Comparison of ENCODE assay signal across 19 cellular contexts in the genomic region with DNA sequence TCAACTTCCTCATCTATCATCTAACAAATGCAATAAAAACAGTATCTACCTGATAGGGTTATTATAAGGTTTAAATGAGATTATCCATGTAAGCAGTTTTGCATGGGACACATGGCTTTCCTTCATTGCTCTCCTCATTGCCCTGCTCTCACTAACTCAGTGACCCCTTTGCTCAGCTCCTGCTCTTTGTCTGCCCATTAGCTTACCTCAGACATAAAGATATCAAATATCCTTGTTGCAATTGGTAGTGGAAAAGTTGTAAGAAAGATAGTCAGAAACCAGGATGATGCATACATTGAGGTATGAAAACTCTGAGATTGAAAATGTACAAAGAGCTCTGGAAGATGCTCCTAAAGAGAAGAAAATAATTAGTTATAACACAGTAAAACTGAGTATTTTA.
DNase-seq lines count a peak whose midpoint lies in the region; ATAC-seq and TF ChIP-seq lines count a peak whose summit lies in the region.
"Had no signal": no experiment of that assay in that cellular context is flagged by ENCODE, and none has a peak within 500 bp of the region (broad histone marks: within the 10 kb centered on the region; RNA-seq: fewer than 3 reads in every experiment).

No MANE protein-coding gene starts in this region.

- H3K36me3 Mint-ChIP-seq in nephron progenitor cell (ENCODE audit: low read depth), result peaks cover 19% of the 10 kb centered on the region
- no peaks in the 10 kb centered on the region for H3K36me3 Mint-ChIP-seq in activated CD4-positive, alpha-beta memory T cell treated with anti-CD3 and anti-CD28 coated beads for 36 hours

- H3K4me3 Mint-ChIP-seq in nephron progenitor cell, result no peak overlapping the region
- no peak overlapping the region for H3K4me3 Mint-ChIP-seq in activated CD4-positive, alpha-beta memory T cell treated with anti-CD3 and anti-CD28 coated beads for 36 hours
- H3K4me3 Mint-ChIP-seq: CD4-positive, alpha-beta T cell; GM23338; IgD-negative memory B cell had no signal

- peak; percentile 34 for DNase-seq in SK-N-DZ (ENCODE audit: low spot score)
- DNase-seq in choroid plexus epithelial cell (ENCODE audit: low read depth), result peak; percentile 49
- DNase-seq in nephron progenitor cell, result no peak
- no peak for DNase-seq in NCI-H2171 (lab: John Stamatoyannopoulos, UW)
- DNase-seq in activated CD4-positive, alpha-beta memory T cell treated with anti-CD3 and anti-CD28 coated beads for 36 hours, result no peak
- no peak for DNase-seq in HEK293T (ENCODE audit: extremely low spot score)
- DNase-seq: AML-193; Caco-2; CD4-positive, alpha-beta T cell; DMS79; GDM1; HCEC 1CT had no signal

- POLR2A ChIA-PET in HEK293 (lab: Yijun Ruan, JAX) (interaction anchor here (0.6 kb wide), 1 partner anchor 88 kb away, joined by 3 read pairs; no protein-coding TSS in a partner anchor), HEK293T (lab: Yijun Ruan, JAX) (no interaction called here)
- POLR2A ChIA-PET in activated CD4-positive, alpha-beta memory T cell treated with anti-CD3 and anti-CD28 coated beads for 36 hours (lab: Charles Lee), result no interaction called here

- intact Hi-C loops in activated CD4-positive, alpha-beta memory T cell treated with anti-CD3 and anti-CD28 coated beads for 36 hours (cut with micrococcal nuclease), result no loop called here

- H3K36me3 ChIP-seq in HEK293 (ENCODE audit: control insufficient read depth in 2 of 2, insufficient read depth in 1 of 2, low read length in 2 of 2), result peaks cover 7 to 38% of the 10 kb centered on the region in 2 experiments; a peak in 2 of 3 replicates

- H3K4me1 Mint-ChIP-seq in nephron progenitor cell, result peaks cover 6% of the 10 kb centered on the region
- peaks cover 8% of the 10 kb centered on the region for H3K4me1 Mint-ChIP-seq in activated CD4-positive, alpha-beta memory T cell treated with anti-CD3 and anti-CD28 coated beads for 36 hours (ENCODE audit: low read depth)
- H3K4me1 Mint-ChIP-seq: GM23338 had no signal

- CTCF ChIA-PET in HEK293 (lab: Yijun Ruan, JAX) (no interaction called here), HEK293T (lab: Yijun Ruan, JAX) (no interaction called here)
- CTCF ChIA-PET in activated CD4-positive, alpha-beta memory T cell treated with anti-CD3 and anti-CD28 coated beads for 36 hours (lab: Charles Lee), result no interaction called here

- H3K27ac ChIP-seq in HEK293 (ENCODE audit: extremely low read depth, low read depth, low read length), result no peak overlapping the region
- H3K27ac ChIP-seq: 22Rv1, A549, C4-2B had no signal

- no peak for ATAC-seq in HG02973 (IDR thresholded peaks at IDR 0.05; ENCODE audit: unreplicated experiment)
- ATAC-seq: A549, GM23338 had no signal

- H3K27me3 Mint-ChIP-seq in nephron progenitor cell (ENCODE audit: low read depth, poor library complexity), result no peaks in the 10 kb centered on the region
- no peaks in the 10 kb centered on the region for H3K27me3 Mint-ChIP-seq in activated CD4-positive, alpha-beta memory T cell treated with anti-CD3 and anti-CD28 coated beads for 36 hours
- H3K27me3 Mint-ChIP-seq: CD4-positive, alpha-beta T cell; IgD-negative memory B cell had no signal

- no peaks in the 10 kb centered on the region for H3K4me1 ChIP-seq in HEK293 (ENCODE audit: control insufficient read depth, insufficient read depth, low read length)
- H3K4me1 ChIP-seq: A549 had no signal

- no peaks in the 10 kb centered on the region for H3K9me3 ChIP-seq in HEK293 (ENCODE audit: control insufficient read depth, insufficient read depth, low read depth, low read length)
- H3K9me3 ChIP-seq: A549, Caco-2 had no signal

- H3K4me3 ChIP-seq in HEK293 (ENCODE audit: low read depth, low read length) (no peak overlapping the region), choroid plexus epithelial cell (ENCODE audit: low read depth, low read length) (no peak overlapping the region)
- H3K4me3 ChIP-seq: A549, GM23338 had no signal

- TF ChIP-seq CTCF in HEK293 (tag by site-specific recombination; IDR thresholded peaks at IDR 0.05) (no peak), choroid plexus epithelial cell (conservative IDR thresholded peaks at IDR 0.05; ENCODE audit: low read depth, low read length) (no peak), nephron progenitor cell (IDR thresholded peaks at IDR 0.05) (no peak)

- H3K27ac Mint-ChIP-seq in nephron progenitor cell, result peak overlapping the region; percentile 51
- no peak overlapping the region for H3K27ac Mint-ChIP-seq in activated CD4-positive, alpha-beta memory T cell treated with anti-CD3 and anti-CD28 coated beads for 36 hours
- H3K27ac Mint-ChIP-seq: CD4-positive, alpha-beta T cell; GM23338 had no signal

- H3K9me3 Mint-ChIP-seq in nephron progenitor cell, result no peaks in the 10 kb centered on the region
- no peaks in the 10 kb centered on the region for H3K9me3 Mint-ChIP-seq in activated CD4-positive, alpha-beta memory T cell treated with anti-CD3 and anti-CD28 coated beads for 36 hours
- H3K9me3 Mint-ChIP-seq: CD4-positive, alpha-beta T cell; GM23338; IgD-negative memory B cell had no signal

TF ChIP-seq in HEK293, 187 proteins besides CTCF, POLR2A, EP300 and RAD21:
- TF ChIP-seq ZNF707 (tag by site-specific recombination; IDR thresholded peaks at IDR 0.05), result no peak
- TF ChIP-seq FEZF1 (tag by site-specific recombination; IDR thresholded peaks at IDR 0.05), result peak; percentile 56; the same call in 1 of the 2 replicates
TF ChIP-seq in HEK293: peak in this region for 1.

TF ChIP-seq in HEK293T, 16 proteins besides CTCF, POLR2A, EP300 and RAD21:
- no peak for TF ChIP-seq ELF4 (IDR thresholded peaks at IDR 0.05)
- TF ChIP-seq BHLHE40 (IDR thresholded peaks at IDR 0.05; ENCODE audit: borderline replicate concordance), result no peak
- TF ChIP-seq FOXM1 (IDR thresholded peaks at IDR 0.05; ENCODE audit: borderline replicate concordance), result no peak
- no peak for TF ChIP-seq FOXK2 (IDR thresholded peaks at IDR 0.05)
- no peak for TF ChIP-seq SP1 (IDR thresholded peaks at IDR 0.05)
- no peak for TF ChIP-seq LEF1 (IDR thresholded peaks at IDR 0.05; ENCODE audit: borderline replicate concordance)
- TF ChIP-seq HDGF (IDR thresholded peaks at IDR 0.05; ENCODE audit: borderline replicate concordance), result no peak
- TF ChIP-seq NFRKB (IDR thresholded peaks at IDR 0.05), result no peak
- no peak for TF ChIP-seq SUZ12 (IDR thresholded peaks at IDR 0.05)
- no peak for TF ChIP-seq ZNF384 (IDR thresholded peaks at IDR 0.05)
- TF ChIP-seq, protein P1, sequence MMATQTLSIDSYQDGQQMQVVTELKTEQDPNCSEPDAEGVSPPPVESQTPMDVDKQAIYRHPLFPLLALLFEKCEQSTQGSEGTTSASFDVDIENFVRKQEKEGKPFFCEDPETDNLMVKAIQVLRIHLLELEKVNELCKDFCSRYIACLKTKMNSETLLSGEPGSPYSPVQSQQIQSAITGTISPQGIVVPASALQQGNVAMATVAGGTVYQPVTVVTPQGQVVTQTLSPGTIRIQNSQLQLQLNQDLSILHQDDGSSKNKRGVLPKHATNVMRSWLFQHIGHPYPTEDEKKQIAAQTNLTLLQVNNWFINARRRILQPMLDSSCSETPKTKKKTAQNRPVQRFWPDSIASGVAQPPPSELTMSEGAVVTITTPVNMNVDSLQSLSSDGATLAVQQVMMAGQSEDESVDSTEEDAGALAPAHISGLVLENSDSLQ (IDR thresholded peaks at IDR 0.05), result no peak

Comparison
In these comparisons a context has a peak if more than half of its experiments do, and no peak if none do; other contexts are left out.
1. DNase-seq: peak in SK-N-DZ (single experiment) and choroid plexus epithelial cell (single experiment); none in nephron progenitor cell (single experiment), NCI-H2171 (single experiment), activated CD4-positive, alpha-beta memory T cell treated with anti-CD3 and anti-CD28 coated beads for 36 hours (single experiment) and HEK293T (single experiment).